Comparison of ENCODE assay signal across 8 cellular contexts in genomic region chr11:9573054-9573774, GRCh38. TPM values are rescaled to one million over a fixed set of nuclear protein-coding genes. Genes with fewer than 3 reads are reported as not detected.
DNase-seq lines count a peak whose midpoint lies in the region; ATAC-seq and TF ChIP-seq lines count a peak whose summit lies in the region.

TSS of gene WEE1 (plus strand) at chr11:9573670. CDS start at chr11:9573934, 264 bp downstream.

- H2BK20ac ChIP-seq in IMR-90 (ENCODE audit: low read depth, low read length), result peak within 1 kb of the TSS; percentile 43

- peak within 1 kb of the TSS; percentile 83; the same call in 1 of the 2 replicates for H2AK5ac ChIP-seq in IMR-90 (ENCODE audit: low read depth, low read length)

- H4K8ac ChIP-seq in IMR-90 (ENCODE audit: low read depth in 2 of 2, low read length in 2 of 2), result peak within 1 kb of the TSS; percentile 79 to 88; a peak in 3 of 4 replicates

- no peaks in the 10 kb centered on the region for H3K27me3 ChIP-seq in IMR-90 (ENCODE audit: control insufficient read depth, insufficient read depth, low read length)

- no peak for TF ChIP-seq CTCF in IMR-90 (conservative IDR thresholded peaks at IDR 0.05; ENCODE audit: low read depth, low read length)
- TF ChIP-seq CTCF in OCI-LY7 (conservative IDR thresholded peaks at IDR 0.05; ENCODE audit: low read length), result no peak

- H4K20me1 ChIP-seq in IMR-90 (ENCODE audit: insufficient read depth, low read length), result peaks cover 3% of the 10 kb centered on the region; the same call in 1 of the 2 replicates
- H4K20me1 ChIP-seq in OCI-LY7 (ENCODE audit: insufficient read depth, low read length), result peaks cover 36% of the 10 kb centered on the region

- dilution Hi-C loops in IMR-90 (cut with HindIII; ENCODE audit: low sequenced_read_pairs, unreplicated experiment), result no loop called here

- H2AFZ ChIP-seq in IMR-90 (replicated peaks; ENCODE audit: low read length, poor library complexity) (peak within 1 kb of the TSS; percentile 91), OCI-LY7 (ENCODE audit: low read length) (peak within 1 kb of the TSS; percentile 4; the same call in 1 of the 2 replicates)

- H4K91ac ChIP-seq in IMR-90 (ENCODE audit: insufficient read depth, low read depth, low read length), result peak within 1 kb of the TSS; percentile 88

- peak within 1 kb of the TSS; percentile 92 for H3K14ac ChIP-seq in IMR-90 (replicated peaks; ENCODE audit: low read depth, low read length)

- H2BK120ac ChIP-seq in IMR-90 (ENCODE audit: low read depth, low read length), result peak within 1 kb of the TSS; percentile 79; the same call in 1 of the 2 replicates

- peak within 1 kb of the TSS; percentile 92 for H3K23ac ChIP-seq in IMR-90 (ENCODE audit: low read depth, low read length)

- H2BK5ac ChIP-seq in IMR-90 (ENCODE audit: low read depth, low read length, poor library complexity, severe bottlenecking), result peak within 1 kb of the TSS; percentile 95

- H3K4me2 ChIP-seq in IMR-90 (ENCODE audit: low read depth, low read length) (peak within 1 kb of the TSS; percentile 85), OCI-LY7 (ENCODE audit: low read length) (peak within 1 kb of the TSS; percentile 88)

- peak; percentile 91 for TF ChIP-seq POLR2A in IMR-90 (IDR thresholded peaks at IDR 0.05; ENCODE audit: low read depth, low read length)

- peak within 1 kb of the TSS; percentile 86 for H3K18ac ChIP-seq in IMR-90 (ENCODE audit: low read depth, low read length)

- H3K27ac ChIP-seq in IMR-90 (ENCODE audit: insufficient read depth, low read length), result peak within 1 kb of the TSS; percentile 94
- H3K27ac ChIP-seq in OCI-LY7 (ENCODE audit: low read depth, low read length, poor library complexity, severe bottlenecking), result peak within 1 kb of the TSS; percentile 78

- peak; percentile 82 for DNase-seq in DMS114 treated with DMSO at 0.1 percent for 48 hours (lab: John Stamatoyannopoulos, UW; ENCODE audit: unreplicated experiment)
- DNase-seq in IMR-90, result peak; percentile 98
- DNase-seq in OCI-LY7 (ENCODE audit: low spot score), result peak; percentile 99
- DNase-seq in activated T-cell treated with anti-CD3 and anti-CD28 coated beads for 1 hour (ENCODE audit: low read depth), result peak; percentile 90
- DNase-seq in epidermal melanocyte (ENCODE audit: insufficient read length, low spot score), result peak; percentile 84
- peak; percentile 83 for DNase-seq in middle frontal gyrus (ENCODE audit: extremely low spot score, low spot score)
- peak; percentile 92 to 95 for DNase-seq in stimulated activated CD8-positive, alpha-beta memory T cell treated with anti-CD3 and anti-CD28 coated beads, Interleukin-2, amount 100 ng/mL, for 1 hour (ENCODE audit: low read depth in 2 of 2)

- intact Hi-C loops in IMR-90 (cut with micrococcal nuclease), result loop anchor here (1.0 to 5.0 kb wide), 4 partner anchors 90 to 334 kb away; no protein-coding TSS in a partner anchor
- intact Hi-C loops in OCI-LY7 (cut with micrococcal nuclease; ENCODE audit: unreplicated experiment), result loop anchor here (1.0 to 5.0 kb wide), 5 partner anchors 36 to 172 kb away; partner anchors contain the start of genes SWAP70 and ZNF143

- H3K36me3 ChIP-seq in IMR-90 (ENCODE audit: control insufficient read depth, insufficient read depth, low read length) (no peaks in the 10 kb centered on the region; the same call in 1 of the 2 replicates), OCI-LY7 (ENCODE audit: insufficient read depth, low read length) (peaks cover 42% of the 10 kb centered on the region)

- in situ Hi-C loops in IMR-90 (cut with MboI; ENCODE audit: low sequenced_read_pairs), result no loop called here

- H4K5ac ChIP-seq in IMR-90 (ENCODE audit: low read depth, low read length), result peak within 1 kb of the TSS; percentile 87

- BruUV-seq in IMR-90 (replicated peaks; lab: Mats Ljungman, UMichigan), result no TSS peak
- BruUV-seq in OCI-LY7 (replicated peaks; lab: Mats Ljungman, UMichigan), result no TSS peak

- peak within 1 kb of the TSS; percentile 95 for H2AK9ac ChIP-seq in IMR-90 (replicated peaks; ENCODE audit: low read depth, low read length, poor library complexity)

- CTCF ChIA-PET in IMR-90 (lab: Yijun Ruan, JAX), result interaction anchor here (0.6 to 1.1 kb wide), 3 partner anchors 38 to 667 kb away, joined by 3 to 5 read pairs (median 4); no protein-coding TSS in a partner anchor
- CTCF ChIA-PET in OCI-LY7 (lab: Charles Lee; ENCODE audit: unreplicated experiment), result interaction anchor here (0.6 to 2.6 kb wide), 4 partner anchors 21 to 277 kb away, joined by 3 to 10 read pairs (median 6); no protein-coding TSS in a partner anchor

- no peaks in the 10 kb centered on the region for H3K9me3 ChIP-seq in IMR-90 (ENCODE audit: control insufficient read depth, insufficient read depth, low read length)
- no peaks in the 10 kb centered on the region for H3K9me3 ChIP-seq in OCI-LY7 (ENCODE audit: low read length)

- peak within 1 kb of the TSS; percentile 91 for H3K4ac ChIP-seq in IMR-90 (ENCODE audit: low read depth, low read length)

- peaks cover 6% of the 10 kb centered on the region; the same call in 1 of the 2 replicates for H3K9me1 ChIP-seq in IMR-90 (ENCODE audit: insufficient read depth, low read length)

- peak within 1 kb of the TSS; percentile 98 for H3K56ac ChIP-seq in IMR-90 (ENCODE audit: extremely low read depth, insufficient read depth, low read length)

- peaks cover 3 to 22% of the 10 kb centered on the region in 2 experiments; a peak in 3 of 4 replicates for H3K79me1 ChIP-seq in IMR-90 (ENCODE audit: low read depth in 1 of 2, low read length in 2 of 2)

- H3K9me2 ChIP-seq in OCI-LY7 (ENCODE audit: insufficient read depth, low read length), result no peaks in the 10 kb centered on the region

- WGBS in IMR-90 (ENCODE audit: extremely low coverage in 2 of 2, insufficient read length in 1 of 2), 2 experiments, result 2% methylated on average over 39 of the region's 73 CpGs; no CpG with 5 or more reads in 1 of the 2 experiments

- no peak for TF ChIP-seq RAD21 in IMR-90 (IDR thresholded peaks at IDR 0.05; ENCODE audit: low read length)

- peak within 1 kb of the TSS; percentile 76 for H3K4me3 ChIP-seq in IMR-90 (ENCODE audit: insufficient read depth, low read depth, low read length)
- peak within 1 kb of the TSS; percentile 99 for H3K4me3 ChIP-seq in OCI-LY7 (ENCODE audit: low read depth, low read length, poor library complexity, severe bottlenecking)

- H3K4me1 ChIP-seq in IMR-90 (ENCODE audit: control insufficient read depth, insufficient read depth, low read length) (no peaks in the 10 kb centered on the region), OCI-LY7 (ENCODE audit: insufficient read depth, low read length, poor library complexity, severe bottlenecking) (peaks cover 54% of the 10 kb centered on the region)

- peak within 1 kb of the TSS; percentile 66; the same call in 1 of the 3 replicates for H2BK15ac ChIP-seq in IMR-90 (ENCODE audit: low read depth, low read length)

- POLR2A ChIA-PET in IMR-90 (lab: Charles Lee; ENCODE audit: unreplicated experiment), result interaction anchor here (0.6 kb wide), 1 partner anchor 732 kb away, joined by 5 read pairs; the partner anchor contains the start of gene ADM
- POLR2A ChIA-PET in OCI-LY7 (lab: Charles Lee), result interaction anchor here (0.6 to 15.1 kb wide), 12 partner anchors 11 to 737 kb away, joined by 3 to 509 read pairs (median 4); no protein-coding TSS in a partner anchor

- H3K79me2 ChIP-seq in OCI-LY7 (ENCODE audit: insufficient read depth, low read depth, low read length), result peaks cover 53% of the 10 kb centered on the region

- peak within 1 kb of the TSS; percentile 97 for H3K9ac ChIP-seq in IMR-90 (ENCODE audit: low read depth, low read length)

- ATAC-seq in GM21529 (IDR thresholded peaks at IDR 0.05; ENCODE audit: unreplicated experiment) (peak; percentile 82), IMR-90 (ENCODE audit: low read depth) (peak; percentile 88)

TF ChIP-seq in IMR-90, 13 proteins besides CTCF, POLR2A, EP300 and RAD21:
- TF ChIP-seq MXI1 (IDR thresholded peaks at IDR 0.05; ENCODE audit: borderline replicate concordance, low read depth, low read length) (0 out of 2 replicates have a peak, but pooled peaks have one; percentile 3), NFE2L2 (IDR thresholded peaks at IDR 0.05; ENCODE audit: low read depth, low read length) (0 out of 2 replicates have a peak, but pooled peaks have one; percentile 0), MAZ (IDR thresholded peaks at IDR 0.05; ENCODE audit: borderline replicate concordance, low read depth, low read length) (peak; percentile 80; the same call in 1 of the 2 replicates), CEBPB (IDR thresholded peaks at IDR 0.05; ENCODE audit: low read depth, low read length) (no peak), USF2 (IDR thresholded peaks at IDR 0.05; ENCODE audit: low read depth, low read length) (peak; percentile 91)

RNA-seq across cellular contexts. Expression of gene WEE1, which starts in this region (rescaled TPM):
- total RNA-seq in IMR-90 (2012; rRNA removed) (29.2 and 45.5 TPM in 2 replicates), OCI-LY7 (2022) (216 and 237 TPM in 2 replicates)
- 20.2 and 26.5 TPM in 2 replicates for polyA plus RNA-seq in IMR-90 (2012; rRNA removed)
- polyA plus RNA-seq in IMR-90 (2012; cell fraction: cytosol; rRNA removed), result 3.7 and 5.6 TPM in 2 replicates
- polyA plus RNA-seq in IMR-90 (2012; cell fraction: nucleus; rRNA removed; ENCODE audit: low replicate concordance), result 10.9 and 83.2 TPM in 2 replicates
- 141 and 147 TPM in 2 replicates for total RNA-seq in OCI-LY7 (2014; rRNA removed; shearing (Covaris generic))

Comparison
In these comparisons a context has a peak if more than half of its experiments do, and no peak if none do; other contexts are left out.
1. Peak in every context shown above with its lines: DNase-seq, ATAC-seq, H3K4me3 ChIP-seq and H3K27ac ChIP-seq.